In genomic region chr15:52234596-52235541, GRCh38 we compare ENCODE assay signal across 10 cellular contexts. TPM values are rescaled to one million over a fixed set of nuclear protein-coding genes. Genes with fewer than 3 reads are reported as not detected.
A peak's percentile ranks its signal among the peaks of the same experiment; 100 is the strongest.
DNase-seq lines count a peak whose midpoint lies in the region; ATAC-seq and TF ChIP-seq lines count a peak whose summit lies in the region.
"Had no signal": no experiment of that assay in that cellular context is flagged by ENCODE, and none has a peak within 500 bp of the region (broad histone marks: within the 10 kb centered on the region; RNA-seq: fewer than 3 reads in every experiment).

No MANE protein-coding gene starts in this region.

- H3K9me3 Mint-ChIP-seq in stimulated activated effector memory CD8-positive, alpha-beta T cell treated with anti-CD3 and anti-CD28 coated beads, Interleukin-12 subunit alpha, Interleukin-12 subunit beta, amount 100 ng/mL, for 72 hours = no peaks in the 10 kb centered on the region
- peaks cover 0 to 3% (median 0%) of the 10 kb centered on the region in 7 donors for H3K9me3 Mint-ChIP-seq in CD14-positive monocyte

- ATAC-seq in HG03064 (IDR thresholded peaks at IDR 0.05; ENCODE audit: low read depth, unreplicated experiment) = peak; percentile 44
- ATAC-seq in stimulated activated effector memory CD8-positive, alpha-beta T cell treated with anti-CD3 and anti-CD28 coated beads, Interleukin-12 subunit alpha, Interleukin-12 subunit beta, amount 100 ng/mL, for 72 hours = peak; percentile 36
- no peak for ATAC-seq in HG02973 (IDR thresholded peaks at IDR 0.05; ENCODE audit: unreplicated experiment)
- ATAC-seq: Panc1 had no signal

- H3K36me3 Mint-ChIP-seq in stimulated activated effector memory CD8-positive, alpha-beta T cell treated with anti-CD3 and anti-CD28 coated beads, Interleukin-12 subunit alpha, Interleukin-12 subunit beta, amount 100 ng/mL, for 72 hours = no peaks in the 10 kb centered on the region
- H3K36me3 Mint-ChIP-seq in CD14-positive monocyte = no peaks in the 10 kb centered on the region

- no peaks in the 10 kb centered on the region for H3K27me3 ChIP-seq in sigmoid colon

- no peak overlapping the region for H3K4me3 ChIP-seq in sigmoid colon
- H3K4me3 ChIP-seq: lower lobe of right lung had no signal

- TF ChIP-seq CTCF in sigmoid colon (IDR thresholded peaks at IDR 0.05) (no peak), CD14-positive monocyte (IDR thresholded peaks at IDR 0.05) (no peak)

- WGBS in sigmoid colon, 2 donors = 47 to 65% methylated on average over 17 of the region's 17 CpGs

- peaks cover 1 to 5% (median 3%) of the 10 kb centered on the region in 3 donors for H3K27me3 Mint-ChIP-seq in CD14-positive monocyte (ENCODE audit: low read depth in 3 of 3)

- H3K4me1 ChIP-seq in sigmoid colon = no peaks in the 10 kb centered on the region
- H3K4me1 ChIP-seq: lower lobe of right lung had no signal

- no peaks in the 10 kb centered on the region for H3K4me1 Mint-ChIP-seq in stimulated activated effector memory CD8-positive, alpha-beta T cell treated with anti-CD3 and anti-CD28 coated beads, Interleukin-12 subunit alpha, Interleukin-12 subunit beta, amount 100 ng/mL, for 72 hours
- peaks cover 26% of the 10 kb centered on the region for H3K4me1 Mint-ChIP-seq in CD14-positive monocyte

- DNase-seq in activated T-helper 1 cell treated with Interleukin-2 at 50 U/mL for 16 hours (ENCODE audit: low read depth) (peak; percentile 14), sigmoid colon (no peak), NCI-H1930 (lab: John Stamatoyannopoulos, UW) (no peak), CD14-positive monocyte (ENCODE audit: low spot score) (no peak)
- DNase-seq in stimulated activated effector memory CD8-positive, alpha-beta T cell treated with anti-CD3 and anti-CD28 coated beads, Interleukin-12 subunit alpha, Interleukin-12 subunit beta, amount 100 ng/mL, for 72 hours (ENCODE audit: low spot score in 2 of 2) = no peak
- DNase-seq: lower lobe of right lung had no signal

- H3K27ac ChIP-seq in sigmoid colon = no peak overlapping the region
- H3K27ac ChIP-seq: lower lobe of right lung had no signal

- no peaks in the 10 kb centered on the region for H3K9me3 ChIP-seq in sigmoid colon
- H3K9me3 ChIP-seq: lower lobe of right lung had no signal

- TF ChIP-seq POLR2A in GM19099 (IDR thresholded peaks at IDR 0.05; ENCODE audit: extremely low read depth, insufficient read length, low read depth) (peak; percentile 28), sigmoid colon (IDR thresholded peaks at IDR 0.05) (no peak)

- H3K36me3 ChIP-seq in sigmoid colon = no peaks in the 10 kb centered on the region

- no peak overlapping the region for H3K4me3 Mint-ChIP-seq in stimulated activated effector memory CD8-positive, alpha-beta T cell treated with anti-CD3 and anti-CD28 coated beads, Interleukin-12 subunit alpha, Interleukin-12 subunit beta, amount 100 ng/mL, for 72 hours
- no peak overlapping the region for H3K4me3 Mint-ChIP-seq in CD14-positive monocyte

- H3K27ac Mint-ChIP-seq in stimulated activated effector memory CD8-positive, alpha-beta T cell treated with anti-CD3 and anti-CD28 coated beads, Interleukin-12 subunit alpha, Interleukin-12 subunit beta, amount 100 ng/mL, for 72 hours = peak overlapping the region; percentile 65
- peak overlapping the region in 1 of 7 donors; percentile 65 for H3K27ac Mint-ChIP-seq in CD14-positive monocyte

- intact Hi-C loops in sigmoid colon (cut with DNase I) (no loop called here), CD14-positive monocyte (cut with micrococcal nuclease) (no loop called here)

- TF ChIP-seq EP300 in sigmoid colon (IDR thresholded peaks at IDR 0.05) = no peak

RNA-seq across cellular contexts. Expression of gene GNB5, which starts 43.7 kb away (rescaled TPM):
- 10 to 100 TPM; 31.9 to 39.9 (median 35.6) TPM for total RNA-seq in sigmoid colon
- polyA plus RNA-seq in sigmoid colon (10 to 100 TPM in 1 of 3 donors, 1 to 10 TPM in 2; 7.8 to 16.5 (median 9.0) TPM), CD14-positive monocyte (1 to 10 TPM; 4.3 to 5.4 TPM)
